ENCODE assay signal across 8 cellular contexts in genomic region chr14:104794641-104795467, GRCh38. TPM values are rescaled to one million over a fixed set of nuclear protein-coding genes. Genes with fewer than 3 reads are reported as not detected.
DNase-seq lines count a peak whose midpoint lies in the region; ATAC-seq and TF ChIP-seq lines count a peak whose summit lies in the region.

No MANE protein-coding gene starts in this region.

- peak overlapping the region; percentile 41 for H3K27ac ChIP-seq in foreskin keratinocyte

- POLR2A ChIA-PET in activated CD4-positive, alpha-beta memory T cell treated with anti-CD3 and anti-CD28 coated beads for 36 hours (lab: Charles Lee): interaction anchor here (1.2 to 1.4 kb wide), 2 partner anchors 25 to 42 kb away, joined by 3 to 9 read pairs; partner anchors contain the start of gene SIVA1

- H3K9me3 Mint-ChIP-seq in activated CD4-positive, alpha-beta T cell treated with anti-CD3 and anti-CD28 coated beads, Interleukin-2, amount 10 ng/mL, durations not matched to agents 24 days and 14 days: no peaks in the 10 kb centered on the region
- no peaks in the 10 kb centered on the region for H3K9me3 Mint-ChIP-seq in activated CD4-positive, alpha-beta memory T cell treated with anti-CD3 and anti-CD28 coated beads for 36 hours
- no peaks in the 10 kb centered on the region for H3K9me3 Mint-ChIP-seq in osteocyte (ENCODE audit: unreplicated experiment)

- peaks cover 17% of the 10 kb centered on the region for H3K27me3 ChIP-seq in foreskin keratinocyte

- CTCF ChIA-PET in activated CD4-positive, alpha-beta memory T cell treated with anti-CD3 and anti-CD28 coated beads for 36 hours (lab: Charles Lee): interaction anchor here (0.7 to 1.5 kb wide), 3 partner anchors 24 to 31 kb away, joined by 3 to 7 read pairs (median 5); no protein-coding TSS in a partner anchor

- peaks cover 19% of the 10 kb centered on the region for H3K36me3 Mint-ChIP-seq in activated CD4-positive, alpha-beta T cell treated with anti-CD3 and anti-CD28 coated beads, Interleukin-2, amount 10 ng/mL, durations not matched to agents 24 days and 14 days (ENCODE audit: low read depth)
- no peaks in the 10 kb centered on the region for H3K36me3 Mint-ChIP-seq in activated CD4-positive, alpha-beta memory T cell treated with anti-CD3 and anti-CD28 coated beads for 36 hours
- peaks cover 2% of the 10 kb centered on the region for H3K36me3 Mint-ChIP-seq in osteocyte (ENCODE audit: unreplicated experiment)

- TF ChIP-seq CTCF in foreskin keratinocyte (conservative IDR thresholded peaks at IDR 0.05) (no peak), osteocyte (IDR thresholded peaks at IDR 0.05) (no peak)

- peak; percentile 85 for DNase-seq in activated CD4-positive, alpha-beta T cell treated with anti-CD3 and anti-CD28 coated beads, Interleukin-2, amount 10 ng/mL, durations not matched to agents 24 days and 14 days
- DNase-seq in activated CD4-positive, alpha-beta T cell treated with anti-CD3 and anti-CD28 coated beads for 4 hours: no peak
- peak; percentile 35 for DNase-seq in activated CD4-positive, alpha-beta memory T cell treated with anti-CD3 and anti-CD28 coated beads for 36 hours
- DNase-seq in foreskin keratinocyte: no peak
- no peak for DNase-seq in osteocyte (ENCODE audit: extremely low spot score, unreplicated experiment)
- no peak for DNase-seq in HPDE6-E6E7 (ENCODE audit: extremely low spot score)

- ATAC-seq in HG03097 (IDR thresholded peaks at IDR 0.05; ENCODE audit: low FRiP score, unreplicated experiment) (peak; percentile 40), foreskin keratinocyte (peak; percentile 5), HG02938 (IDR thresholded peaks at IDR 0.05; ENCODE audit: unreplicated experiment) (no peak)

- peaks cover 1% of the 10 kb centered on the region for H3K27me3 Mint-ChIP-seq in activated CD4-positive, alpha-beta T cell treated with anti-CD3 and anti-CD28 coated beads, Interleukin-2, amount 10 ng/mL, durations not matched to agents 24 days and 14 days
- H3K27me3 Mint-ChIP-seq in activated CD4-positive, alpha-beta memory T cell treated with anti-CD3 and anti-CD28 coated beads for 36 hours: no peaks in the 10 kb centered on the region
- H3K27me3 Mint-ChIP-seq in osteocyte (ENCODE audit: unreplicated experiment): no peaks in the 10 kb centered on the region

- H3K4me1 Mint-ChIP-seq in activated CD4-positive, alpha-beta T cell treated with anti-CD3 and anti-CD28 coated beads, Interleukin-2, amount 10 ng/mL, durations not matched to agents 24 days and 14 days: peaks cover 35% of the 10 kb centered on the region
- peaks cover 45% of the 10 kb centered on the region for H3K4me1 Mint-ChIP-seq in activated CD4-positive, alpha-beta memory T cell treated with anti-CD3 and anti-CD28 coated beads for 36 hours (ENCODE audit: low read depth)
- H3K4me1 Mint-ChIP-seq in osteocyte (ENCODE audit: unreplicated experiment): peaks cover 41% of the 10 kb centered on the region

- H3K4me3 Mint-ChIP-seq in activated CD4-positive, alpha-beta T cell treated with anti-CD3 and anti-CD28 coated beads, Interleukin-2, amount 10 ng/mL, durations not matched to agents 24 days and 14 days: peak overlapping the region; percentile 88
- H3K4me3 Mint-ChIP-seq in activated CD4-positive, alpha-beta memory T cell treated with anti-CD3 and anti-CD28 coated beads for 36 hours: peak overlapping the region; percentile 84
- peak overlapping the region; percentile 89 for H3K4me3 Mint-ChIP-seq in osteocyte (ENCODE audit: unreplicated experiment)

- H3K27ac Mint-ChIP-seq in activated CD4-positive, alpha-beta T cell treated with anti-CD3 and anti-CD28 coated beads, Interleukin-2, amount 10 ng/mL, durations not matched to agents 24 days and 14 days: peak overlapping the region; percentile 70
- peak overlapping the region; percentile 62 for H3K27ac Mint-ChIP-seq in activated CD4-positive, alpha-beta memory T cell treated with anti-CD3 and anti-CD28 coated beads for 36 hours
- peak overlapping the region; percentile 85 for H3K27ac Mint-ChIP-seq in osteocyte (ENCODE audit: unreplicated experiment)

- no peaks in the 10 kb centered on the region for H3K4me1 ChIP-seq in foreskin keratinocyte

- intact Hi-C loops in activated CD4-positive, alpha-beta T cell treated with anti-CD3 and anti-CD28 coated beads, Interleukin-2, amount 10 ng/mL, durations not matched to agents 24 days and 14 days (cut with micrococcal nuclease): no loop called here
- intact Hi-C loops in activated CD4-positive, alpha-beta memory T cell treated with anti-CD3 and anti-CD28 coated beads for 36 hours (cut with micrococcal nuclease): no loop called here

RNA-seq across cellular contexts. Expression of gene AKT1, which starts 0.7 kb away (rescaled TPM):
- total RNA-seq in activated CD4-positive, alpha-beta T cell treated with anti-CD3 and anti-CD28 coated beads, Interleukin-2, amount 10 ng/mL, durations not matched to agents 24 days and 14 days: 133 and 143 TPM in 2 replicates
- total RNA-seq in activated CD4-positive, alpha-beta memory T cell treated with anti-CD3 and anti-CD28 coated beads for 36 hours: 100 to 1,000 TPM; 131 to 133 TPM
- total RNA-seq in foreskin keratinocyte: 147 and 156 TPM in 2 replicates
- 113 and 123 TPM in 2 replicates for polyA plus RNA-seq in foreskin keratinocyte
- 157 and 160 TPM in 2 replicates for total RNA-seq in osteocyte

RNA-seq across cellular contexts. Expression of gene ZBTB42, which starts 6.0 kb away (rescaled TPM):
- 4.9 and 5.5 TPM in 2 replicates for total RNA-seq in activated CD4-positive, alpha-beta T cell treated with anti-CD3 and anti-CD28 coated beads, Interleukin-2, amount 10 ng/mL, durations not matched to agents 24 days and 14 days
- 1 to 10 TPM; 3.1 to 3.4 TPM for total RNA-seq in activated CD4-positive, alpha-beta memory T cell treated with anti-CD3 and anti-CD28 coated beads for 36 hours
- total RNA-seq in foreskin keratinocyte: 2.3 TPM in 2 replicates
- polyA plus RNA-seq in foreskin keratinocyte: 1.8 and 1.9 TPM in 2 replicates
- total RNA-seq in osteocyte: 2.7 and 3.1 TPM in 2 replicates

RNA-seq across cellular contexts. Expression of gene SIVA1, which starts 41.9 kb away (rescaled TPM):
- total RNA-seq in activated CD4-positive, alpha-beta T cell treated with anti-CD3 and anti-CD28 coated beads, Interleukin-2, amount 10 ng/mL, durations not matched to agents 24 days and 14 days: 117 and 123 TPM in 2 replicates
- 100 to 1,000 TPM in 1 of 2 experiments, 10 to 100 TPM in 1; 97.6 to 109 TPM for total RNA-seq in activated CD4-positive, alpha-beta memory T cell treated with anti-CD3 and anti-CD28 coated beads for 36 hours
- total RNA-seq in foreskin keratinocyte (110 and 114 TPM in 2 replicates), osteocyte (50.1 and 52.3 TPM in 2 replicates)
- polyA plus RNA-seq in foreskin keratinocyte: 182 and 190 TPM in 2 replicates

Comparison
In these comparisons a context has a peak if more than half of its experiments do, and no peak if none do; other contexts are left out.
1. DNase-seq: peak in activated CD4-positive, alpha-beta T cell treated with anti-CD3 and anti-CD28 coated beads, Interleukin-2, amount 10 ng/mL, durations not matched to agents 24 days and 14 days (single experiment) and activated CD4-positive, alpha-beta memory T cell treated with anti-CD3 and anti-CD28 coated beads for 36 hours (single experiment); none in activated CD4-positive, alpha-beta T cell treated with anti-CD3 and anti-CD28 coated beads for 4 hours (0 of 2), foreskin keratinocyte (0 of 2), osteocyte (single experiment) and HPDE6-E6E7 (single experiment).
2. Peak in every context shown above with its lines, with median percentiles within 50 percentile points of each other: H3K27ac Mint-ChIP-seq and H3K4me3 Mint-ChIP-seq.